ENCODE assay signal across 11 cellular contexts in the genomic region with DNA sequence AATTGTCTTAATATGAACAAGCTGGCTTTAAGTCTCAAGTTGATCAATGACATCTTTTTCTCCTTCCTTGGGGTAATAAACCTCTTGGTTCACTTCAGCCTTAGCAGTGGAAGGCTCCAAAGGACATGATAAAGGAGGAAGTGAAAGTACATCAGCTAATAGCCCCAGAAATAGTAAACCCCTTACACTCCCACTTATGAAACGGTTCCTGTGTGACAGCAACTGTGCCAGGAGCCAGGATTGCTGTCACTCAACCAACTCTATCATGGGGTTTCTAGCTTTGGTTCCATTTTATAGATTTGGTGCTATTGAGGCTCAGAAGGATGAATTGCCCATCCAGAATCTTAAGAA.
DNase-seq lines count a peak whose midpoint lies in the region; ATAC-seq lines count a peak whose summit lies in the region.
"Had no signal": no experiment of that assay in that cellular context is flagged by ENCODE, and none has a peak within 500 bp of the region (broad histone marks: within the 10 kb centered on the region; RNA-seq: fewer than 3 reads in every experiment).

No MANE protein-coding gene starts in this region.

- no peaks in the 10 kb centered on the region for H3K36me3 ChIP-seq in SJCRH30

- no peaks in the 10 kb centered on the region for H3K4me1 ChIP-seq in SJCRH30

- H3K9me3 ChIP-seq in SJCRH30 (replicated peaks), result no peaks in the 10 kb centered on the region

- no peaks in the 10 kb centered on the region for H3K27me3 ChIP-seq in SJCRH30

- peak; percentile 69 for DNase-seq in SKM-1 treated with dmso at 0.1 percent for 144 hours (lab: John Stamatoyannopoulos, UW; ENCODE audit: unreplicated experiment)
- no peak for DNase-seq in T-helper 1 cell
- no peak for DNase-seq in SJCRH30
- DNase-seq in DMS53 (lab: John Stamatoyannopoulos, UW), result no peak
- DNase-seq in left colon, result no peak
- DNase-seq: activated CD4-positive, alpha-beta T cell treated with anti-CD3 and anti-CD28 coated beads, Interleukin-2, amount 10 ng/mL, durations not matched to agents 7 days and 5 days; CD8-positive, alpha-beta memory T cell had no signal

- no peak overlapping the region for H3K4me3 ChIP-seq in SJCRH30

- no peak overlapping the region for H3K27ac ChIP-seq in SJCRH30

- peak; percentile 92 for ATAC-seq in GM18517 (IDR thresholded peaks at IDR 0.05; ENCODE audit: unreplicated experiment)
- ATAC-seq in GM21529 (IDR thresholded peaks at IDR 0.05; ENCODE audit: unreplicated experiment), result peak; percentile 98
- ATAC-seq in HG03196 (IDR thresholded peaks at IDR 0.05; ENCODE audit: unreplicated experiment), result peak; percentile 75
- ATAC-seq in left colon, result no peak
- ATAC-seq: Panc1 had no signal

- intact Hi-C loops in left colon (cut with DNase I, micrococcal nuclease), result no loop called here
